Comparison of ENCODE assay signal across 2 cellular contexts in the genomic region with DNA sequence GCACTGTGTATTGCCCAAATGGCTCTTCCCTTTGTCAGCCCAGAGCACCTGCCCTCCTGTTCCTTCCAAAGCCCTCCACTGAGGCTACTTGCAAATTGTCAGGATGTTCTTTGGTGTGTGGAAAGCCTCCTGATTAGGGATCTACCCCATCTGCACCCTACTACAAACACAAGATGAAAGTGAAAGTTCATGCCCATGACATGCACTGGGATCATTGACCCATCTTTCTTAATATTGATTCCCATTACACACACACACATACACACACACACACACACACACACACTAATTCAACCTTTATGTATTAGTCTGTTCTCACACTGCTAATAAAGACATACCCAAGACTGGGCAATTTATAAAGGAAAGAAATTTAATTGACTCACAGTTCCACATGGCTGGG.
TF ChIP-seq lines count a peak whose summit lies in the region.

No MANE protein-coding gene starts in this region.

TF ChIP-seq in liver, 16 proteins besides CTCF, POLR2A, EP300 and RAD21:
- TF ChIP-seq SP1 (IDR thresholded peaks at IDR 0.05): peak; percentile 70
- peak; percentile 86 to 97 for TF ChIP-seq RXRA (IDR thresholded peaks at IDR 0.05)
- no peak for TF ChIP-seq HNF4G (IDR thresholded peaks at IDR 0.05)
- TF ChIP-seq HNF4A (conservative IDR thresholded peaks at IDR 0.05): peak; percentile 28 to 56
- TF ChIP-seq YY1 (IDR thresholded peaks at IDR 0.05): no peak
- TF ChIP-seq, protein P1, sequence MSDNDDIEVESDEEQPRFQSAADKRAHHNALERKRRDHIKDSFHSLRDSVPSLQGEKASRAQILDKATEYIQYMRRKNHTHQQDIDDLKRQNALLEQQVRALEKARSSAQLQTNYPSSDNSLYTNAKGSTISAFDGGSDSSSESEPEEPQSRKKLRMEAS (IDR thresholded peaks at IDR 0.05): no peak
- no peak for TF ChIP-seq FOXA1 (IDR thresholded peaks at IDR 0.05)
TF ChIP-seq in liver: peak in this region for 3.

TF ChIP-seq in HepG2, 621 proteins besides CTCF, POLR2A, EP300 and RAD21:
- TF ChIP-seq ZNF33B (CRISPR knock-in tag; IDR thresholded peaks at IDR 0.05) (no peak), IRF2 (CRISPR knock-in tag; IDR thresholded peaks at IDR 0.05) (no peak), KAT8 (CRISPR knock-in tag; IDR thresholded peaks at IDR 0.05) (no peak), ZNF563 (CRISPR knock-in tag; IDR thresholded peaks at IDR 0.05) (no peak), ZNF543 (CRISPR knock-in tag; IDR thresholded peaks at IDR 0.05) (no peak), FOSL1 (CRISPR knock-in tag; IDR thresholded peaks at IDR 0.05; ENCODE audit: borderline replicate concordance) (no peak), ZNF605 (CRISPR knock-in tag; IDR thresholded peaks at IDR 0.05) (no peak)
- TF ChIP-seq, protein P2, sequence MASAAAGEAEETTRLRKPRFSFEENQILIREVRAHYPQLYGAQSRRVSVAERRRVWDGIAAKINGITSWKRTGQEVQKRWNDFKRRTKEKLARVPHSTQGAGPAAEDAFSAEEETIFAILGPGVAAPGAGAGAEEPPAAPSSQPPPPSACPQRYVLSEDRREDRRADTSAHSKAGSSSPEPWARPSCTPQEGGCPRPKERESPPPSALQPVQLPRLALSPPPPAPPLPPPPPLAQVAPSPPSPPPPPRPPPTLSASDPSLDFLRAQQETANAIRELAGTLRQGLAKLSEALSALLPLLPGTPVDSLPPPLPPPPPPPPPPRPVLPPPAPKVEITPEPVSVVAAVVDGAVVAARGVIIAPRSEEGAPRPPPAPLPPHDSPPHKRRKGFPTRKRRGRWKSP (CRISPR knock-in tag; IDR thresholded peaks at IDR 0.05): no peak
- TF ChIP-seq, protein P3, sequence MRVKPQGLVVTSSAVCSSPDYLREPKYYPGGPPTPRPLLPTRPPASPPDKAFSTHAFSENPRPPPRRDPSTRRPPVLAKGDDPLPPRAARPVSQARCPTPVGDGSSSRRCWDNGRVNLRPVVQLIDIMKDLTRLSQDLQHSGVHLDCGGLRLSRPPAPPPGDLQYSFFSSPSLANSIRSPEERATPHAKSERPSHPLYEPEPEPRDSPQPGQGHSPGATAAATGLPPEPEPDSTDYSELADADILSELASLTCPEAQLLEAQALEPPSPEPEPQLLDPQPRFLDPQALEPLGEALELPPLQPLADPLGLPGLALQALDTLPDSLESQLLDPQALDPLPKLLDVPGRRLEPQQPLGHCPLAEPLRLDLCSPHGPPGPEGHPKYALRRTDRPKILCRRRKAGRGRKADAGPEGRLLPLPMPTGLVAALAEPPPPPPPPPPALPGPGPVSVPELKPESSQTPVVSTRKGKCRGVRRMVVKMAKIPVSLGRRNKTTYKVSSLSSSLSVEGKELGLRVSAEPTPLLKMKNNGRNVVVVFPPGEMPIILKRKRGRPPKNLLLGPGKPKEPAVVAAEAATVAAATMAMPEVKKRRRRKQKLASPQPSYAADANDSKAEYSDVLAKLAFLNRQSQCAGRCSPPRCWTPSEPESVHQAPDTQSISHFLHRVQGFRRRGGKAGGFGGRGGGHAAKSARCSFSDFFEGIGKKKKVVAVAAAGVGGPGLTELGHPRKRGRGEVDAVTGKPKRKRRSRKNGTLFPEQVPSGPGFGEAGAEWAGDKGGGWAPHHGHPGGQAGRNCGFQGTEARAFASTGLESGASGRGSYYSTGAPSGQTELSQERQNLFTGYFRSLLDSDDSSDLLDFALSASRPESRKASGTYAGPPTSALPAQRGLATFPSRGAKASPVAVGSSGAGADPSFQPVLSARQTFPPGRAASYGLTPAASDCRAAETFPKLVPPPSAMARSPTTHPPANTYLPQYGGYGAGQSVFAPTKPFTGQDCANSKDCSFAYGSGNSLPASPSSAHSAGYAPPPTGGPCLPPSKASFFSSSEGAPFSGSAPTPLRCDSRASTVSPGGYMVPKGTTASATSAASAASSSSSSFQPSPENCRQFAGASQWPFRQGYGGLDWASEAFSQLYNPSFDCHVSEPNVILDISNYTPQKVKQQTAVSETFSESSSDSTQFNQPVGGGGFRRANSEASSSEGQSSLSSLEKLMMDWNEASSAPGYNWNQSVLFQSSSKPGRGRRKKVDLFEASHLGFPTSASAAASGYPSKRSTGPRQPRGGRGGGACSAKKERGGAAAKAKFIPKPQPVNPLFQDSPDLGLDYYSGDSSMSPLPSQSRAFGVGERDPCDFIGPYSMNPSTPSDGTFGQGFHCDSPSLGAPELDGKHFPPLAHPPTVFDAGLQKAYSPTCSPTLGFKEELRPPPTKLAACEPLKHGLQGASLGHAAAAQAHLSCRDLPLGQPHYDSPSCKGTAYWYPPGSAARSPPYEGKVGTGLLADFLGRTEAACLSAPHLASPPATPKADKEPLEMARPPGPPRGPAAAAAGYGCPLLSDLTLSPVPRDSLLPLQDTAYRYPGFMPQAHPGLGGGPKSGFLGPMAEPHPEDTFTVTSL (CRISPR knock-in tag; IDR thresholded peaks at IDR 0.05; ENCODE audit: borderline replicate concordance): no peak
